Comparison of ENCODE assay signal across 8 cellular contexts in genomic region chr1:36088265-36088576, GRCh38. TPM values are rescaled to one million over a fixed set of nuclear protein-coding genes. Genes with fewer than 3 reads are reported as not detected.
DNase-seq lines count a peak whose midpoint lies in the region; ATAC-seq and TF ChIP-seq lines count a peak whose summit lies in the region.

No MANE protein-coding gene starts in this region.

- TF ChIP-seq POLR2A in lower leg skin (IDR thresholded peaks at IDR 0.05) (no peak), vagina (IDR thresholded peaks at IDR 0.05) (no peak)

- peaks cover 40% of the 10 kb centered on the region for H3K4me1 ChIP-seq in vagina

- TF ChIP-seq CTCF in lower leg skin (IDR thresholded peaks at IDR 0.05) (no peak), vagina (IDR thresholded peaks at IDR 0.05) (no peak)

- peaks cover 0 to 21% of the 10 kb centered on the region in 2 donors for H3K36me3 ChIP-seq in vagina

- intact Hi-C loops in Right ventricle myocardium inferior (cut with DNase I) = loop anchor here (10.0 kb wide), 2 partner anchors 203 to 233 kb away; partner anchors contain the start of gene AGO1
- intact Hi-C loops in cardiac septum (cut with DNase I) = loop anchor here (2.0 kb wide), 1 partner anchor 203 kb away; no protein-coding TSS in a partner anchor
- intact Hi-C loops in lower leg skin (cut with DNase I; ENCODE audit: low total_unique reads) = no loop called here
- intact Hi-C loops in vagina (cut with DNase I) = no loop called here

- H3K9me3 ChIP-seq in vagina = no peaks in the 10 kb centered on the region

- peak overlapping the region; percentile 96 for H3K27ac ChIP-seq in angular gyrus (ENCODE audit: low read depth, low read length)
- peak overlapping the region; percentile 88 for H3K27ac ChIP-seq in vagina

- WGBS in lower leg skin, 2 donors = 24 to 29% methylated on average over 7 of the region's 8 CpGs

- no peak for DNase-seq in Right ventricle myocardium inferior (ENCODE audit: missing footprints)
- DNase-seq in cardiac septum (ENCODE audit: low spot score) = no peak
- no peak for DNase-seq in lower leg skin (ENCODE audit: low spot score in 2 of 2)
- DNase-seq in vagina (ENCODE audit: extremely low spot score in 2 of 2) = no peak
- no peak for DNase-seq in HUDEP-2 (lab: John Stamatoyannopoulos, UW; ENCODE audit: unreplicated experiment in 76 of 76)
- DNase-seq in mucosa of gallbladder (ENCODE audit: low spot score) = no peak
- DNase-seq in CD1c-positive myeloid dendritic cell (ENCODE audit: extremely low spot score) = no peak

- ATAC-seq in Right ventricle myocardium inferior = peak; percentile 6

- peak overlapping the region; percentile 77 for H3K4me3 ChIP-seq in lower leg skin (ENCODE audit: low read depth, poor library complexity, severe bottlenecking)
- peak overlapping the region; percentile 89 to 99 for H3K4me3 ChIP-seq in vagina

- no peaks in the 10 kb centered on the region for H3K27me3 ChIP-seq in vagina

RNA-seq across cellular contexts. Expression of gene ADPRS, which starts 0.5 kb away (rescaled TPM):
- total RNA-seq in Right ventricle myocardium inferior = 18.1 TPM
- total RNA-seq in cardiac septum = 17.6 TPM
- 100 to 1,000 TPM in 1 of 4 donors, 10 to 100 TPM in 3; 54.5 to 119 (median 71.2) TPM for total RNA-seq in lower leg skin
- total RNA-seq in vagina = 32.2 TPM
- 28.9 TPM for total RNA-seq in mucosa of gallbladder

RNA-seq across cellular contexts. Expression of gene TEKT2, which starts 4.3 kb away (rescaled TPM):
- total RNA-seq in Right ventricle myocardium inferior (not detected), cardiac septum (not detected), lower leg skin (under 1 TPM in 1 of 4 donors, not detected in 3; 0.38 TPM), vagina (not detected), mucosa of gallbladder (0.75 TPM)

RNA-seq across cellular contexts. Expression of gene COL8A2, which starts 36.8 kb away (rescaled TPM):
- 1.0 TPM for total RNA-seq in Right ventricle myocardium inferior
- total RNA-seq in cardiac septum = 1.7 TPM
- 1 to 10 TPM; 4.8 to 9.8 (median 7.6) TPM for total RNA-seq in lower leg skin
- total RNA-seq in vagina = 6.4 TPM
- 10.8 TPM for total RNA-seq in mucosa of gallbladder

Comparison
In these comparisons a context has a peak if more than half of its experiments do, and no peak if none do; other contexts are left out.
1. intact Hi-C loops: an anchor here in Right ventricle myocardium inferior (10.0 kb wide) and cardiac septum (2.0 kb wide); none called in lower leg skin and vagina.